Comparison of ENCODE assay signal across 17 cellular contexts in genomic region chr2:113341191-113341590, GRCh38.
A peak's percentile ranks its signal among the peaks of the same experiment; 100 is the strongest.
DNase-seq lines count a peak whose midpoint lies in the region; ATAC-seq and TF ChIP-seq lines count a peak whose summit lies in the region.
"Had no signal": no experiment of that assay in that cellular context is flagged by ENCODE, and none has a peak within 500 bp of the region (broad histone marks: within the 10 kb centered on the region; RNA-seq: fewer than 3 reads in every experiment).

No MANE protein-coding gene starts in this region.

- no peaks in the 10 kb centered on the region for H3K27me3 ChIP-seq in BLaER1 treated with 17β-estradiol and CSF1 and Interleukin-3, amounts not matched to agents 10 nM and 100 nM
- H3K27me3 ChIP-seq in H7 (ENCODE audit: control insufficient read depth, insufficient read depth, low read length): no peaks in the 10 kb centered on the region
- H3K27me3 ChIP-seq in neuronal stem cell (ENCODE audit: control insufficient read depth in 3 of 3, insufficient read depth in 3 of 3, low read depth in 1 of 3, low read length in 3 of 3): no peaks in the 10 kb centered on the region
- H3K27me3 ChIP-seq in suprapubic skin: no peaks in the 10 kb centered on the region

- H3K18ac ChIP-seq in neuronal stem cell (ENCODE audit: low read length): peak overlapping the region; percentile 44

- ATAC-seq in stimulated activated naive CD8-positive, alpha-beta T cell treated with anti-CD3 and anti-CD28 coated beads, Interleukin-15, amount 100 ng/mL, for 72 hours: no peak

- H3K4me3 Mint-ChIP-seq in dendritic cell treated with granulocyte-macrophage colony-stimulating factor and Interleukin-4, amounts not matched to agents 40 ng/mL and 50 ng/mL, for 4 days: no peak overlapping the region
- no peak overlapping the region for H3K4me3 Mint-ChIP-seq in stimulated activated naive CD8-positive, alpha-beta T cell treated with anti-CD3 and anti-CD28 coated beads, Interleukin-15, amount 100 ng/mL, for 72 hours
- H3K4me3 Mint-ChIP-seq: CD14-positive monocyte; CD4-positive, alpha-beta T cell; CD8-positive, alpha-beta memory T cell had no signal

- H3K4me1 Mint-ChIP-seq in dendritic cell treated with granulocyte-macrophage colony-stimulating factor and Interleukin-4, amounts not matched to agents 40 ng/mL and 50 ng/mL, for 4 days (ENCODE audit: low read depth): peaks cover 15% of the 10 kb centered on the region
- H3K4me1 Mint-ChIP-seq in stimulated activated naive CD8-positive, alpha-beta T cell treated with anti-CD3 and anti-CD28 coated beads, Interleukin-15, amount 100 ng/mL, for 72 hours: peaks cover 13% of the 10 kb centered on the region

- H2AFZ ChIP-seq in neuronal stem cell (ENCODE audit: low read length): peak overlapping the region; percentile 48

- no peak overlapping the region for H3K4ac ChIP-seq in neuronal stem cell (ENCODE audit: low read length)

- H3K9ac ChIP-seq in BLaER1 treated with 17β-estradiol and CSF1 and Interleukin-3, amounts not matched to agents 10 nM and 100 nM: no peak overlapping the region
- no peak overlapping the region for H3K9ac ChIP-seq in neuronal stem cell (ENCODE audit: low read depth, low read length, poor library complexity)

- TF ChIP-seq EP300 in suprapubic skin (IDR thresholded peaks at IDR 0.05): no peak

- WGBS in neuronal stem cell (ENCODE audit: extremely low coverage in 2 of 2, insufficient read length in 2 of 2, insufficient replicate concordance in 1 of 2), 2 donors: no CpG with 5 or more reads among the region's 4 CpGs
- 66% methylated on average over 3 of the region's 4 CpGs for WGBS in suprapubic skin

- H2BK15ac ChIP-seq in neuronal stem cell (ENCODE audit: low read length): no peak overlapping the region

- TF ChIP-seq POLR2A in suprapubic skin (IDR thresholded peaks at IDR 0.05): no peak

- no peak overlapping the region for H3K4me3 ChIP-seq in BLaER1 treated with 17β-estradiol and CSF1 and Interleukin-3, amounts not matched to agents 10 nM and 100 nM
- H3K4me3 ChIP-seq in H7 (ENCODE audit: insufficient read depth, low read depth, low read length) (no peak overlapping the region), neuronal stem cell (ENCODE audit: low read length in 2 of 2) (no peak overlapping the region), suprapubic skin (no peak overlapping the region)

- no peak overlapping the region for H3K23ac ChIP-seq in neuronal stem cell (ENCODE audit: low read depth, low read length, poor library complexity)

- H3K9me3 ChIP-seq in BLaER1 treated with 17β-estradiol and CSF1 and Interleukin-3, amounts not matched to agents 10 nM and 100 nM (replicated peaks in 1 of 11): no peaks in the 10 kb centered on the region
- H3K9me3 ChIP-seq in neuronal stem cell (replicated peaks in 1 of 2; ENCODE audit: control insufficient read depth in 2 of 2, insufficient read depth in 1 of 2, low read depth in 1 of 2, low read length in 2 of 2) (no peaks in the 10 kb centered on the region), suprapubic skin (no peaks in the 10 kb centered on the region)

- no peak overlapping the region for H4K8ac ChIP-seq in neuronal stem cell (ENCODE audit: low read depth, low read length)

- H4K91ac ChIP-seq in neuronal stem cell (ENCODE audit: low read depth, low read length, poor library complexity): no peak overlapping the region

- no peak for TF ChIP-seq CTCF in suprapubic skin (IDR thresholded peaks at IDR 0.05)

- peak overlapping the region; percentile 14 for H3K27ac Mint-ChIP-seq in dendritic cell treated with granulocyte-macrophage colony-stimulating factor and Interleukin-4, amounts not matched to agents 40 ng/mL and 50 ng/mL, for 4 days
- no peak overlapping the region for H3K27ac Mint-ChIP-seq in stimulated activated naive CD8-positive, alpha-beta T cell treated with anti-CD3 and anti-CD28 coated beads, Interleukin-15, amount 100 ng/mL, for 72 hours
- H3K27ac Mint-ChIP-seq: CD4-positive, alpha-beta T cell had no signal

- no peaks in the 10 kb centered on the region for H4K20me1 ChIP-seq in BLaER1 treated with 17β-estradiol and CSF1 and Interleukin-3, amounts not matched to agents 10 nM and 100 nM

- H3K36me3 ChIP-seq in BLaER1 treated with 17β-estradiol and CSF1 and Interleukin-3, amounts not matched to agents 10 nM and 100 nM: no peaks in the 10 kb centered on the region
- no peaks in the 10 kb centered on the region for H3K36me3 ChIP-seq in H7 (replicated peaks; ENCODE audit: control insufficient read depth, insufficient read depth, low read length)
- H3K36me3 ChIP-seq in neuronal stem cell (replicated peaks in 1 of 2; ENCODE audit: control insufficient read depth in 2 of 2, insufficient read depth in 2 of 2, low read length in 2 of 2): no peaks in the 10 kb centered on the region
- no peaks in the 10 kb centered on the region for H3K36me3 ChIP-seq in suprapubic skin

- H3K9me3 Mint-ChIP-seq in dendritic cell treated with granulocyte-macrophage colony-stimulating factor and Interleukin-4, amounts not matched to agents 40 ng/mL and 50 ng/mL, for 4 days: no peaks in the 10 kb centered on the region
- no peaks in the 10 kb centered on the region for H3K9me3 Mint-ChIP-seq in stimulated activated naive CD8-positive, alpha-beta T cell treated with anti-CD3 and anti-CD28 coated beads, Interleukin-15, amount 100 ng/mL, for 72 hours
- H3K9me3 Mint-ChIP-seq: CD4-positive, alpha-beta T cell; CD8-positive, alpha-beta memory T cell had no signal

- H3K27ac ChIP-seq in BLaER1 treated with 17β-estradiol and CSF1 and Interleukin-3, amounts not matched to agents 10 nM and 100 nM: no peak overlapping the region
- H3K27ac ChIP-seq in neuronal stem cell (replicated peaks; ENCODE audit: low read length) (no peak overlapping the region), suprapubic skin (no peak overlapping the region)

- H3K36me3 Mint-ChIP-seq in dendritic cell treated with granulocyte-macrophage colony-stimulating factor and Interleukin-4, amounts not matched to agents 40 ng/mL and 50 ng/mL, for 4 days (ENCODE audit: low read depth): no peaks in the 10 kb centered on the region
- H3K36me3 Mint-ChIP-seq: CD14-positive monocyte; CD8-positive, alpha-beta memory T cell had no signal

- H3K4me1 ChIP-seq in BLaER1 treated with 17β-estradiol and CSF1 and Interleukin-3, amounts not matched to agents 10 nM and 100 nM: peaks cover 10 to 20% (median 14%) of the 10 kb centered on the region in 10 experiments; a peak in 18 of 20 replicates
- H3K4me1 ChIP-seq in neuronal stem cell (ENCODE audit: control insufficient read depth in 2 of 2, insufficient read depth in 1 of 2, low read depth in 1 of 2, low read length in 2 of 2) (peaks cover 7% of the 10 kb centered on the region in 2 donors), suprapubic skin (peaks cover 4% of the 10 kb centered on the region)

- intact Hi-C loops in dendritic cell treated with granulocyte-macrophage colony-stimulating factor and Interleukin-4, amounts not matched to agents 40 ng/mL and 50 ng/mL, for 4 days (cut with micrococcal nuclease): no loop called here
- intact Hi-C loops in posterior cingulate gyrus (cut with DNase I): no loop called here

- peaks cover 26% of the 10 kb centered on the region for H3K27me3 Mint-ChIP-seq in dendritic cell treated with granulocyte-macrophage colony-stimulating factor and Interleukin-4, amounts not matched to agents 40 ng/mL and 50 ng/mL, for 4 days
- H3K27me3 Mint-ChIP-seq in stimulated activated naive CD8-positive, alpha-beta T cell treated with anti-CD3 and anti-CD28 coated beads, Interleukin-15, amount 100 ng/mL, for 72 hours: peaks cover 10% of the 10 kb centered on the region

- peak; percentile 17 for DNase-seq in H7
- no peak for DNase-seq in neuronal stem cell (ENCODE audit: low spot score)
- no peak for DNase-seq in suprapubic skin (ENCODE audit: low spot score in 2 of 2)
- DNase-seq in posterior cingulate gyrus: no peak
- no peak for DNase-seq in DMS153 (lab: John Stamatoyannopoulos, UW)
- DNase-seq in stimulated activated naive CD8-positive, alpha-beta T cell treated with anti-CD3 and anti-CD28 coated beads, Interleukin-15, amount 100 ng/mL, for 72 hours: no peak
- DNase-seq: CD4-positive, alpha-beta T cell; CD8-positive, alpha-beta memory T cell; DMS 273 treated with DMSO at 0.1 percent for 48 hours; DMS53; DMS79 treated with DMSO at 0.1 percent for 48 hours; GF-D8; GOT3; HCEC 1CT had no signal

- H3K4me2 ChIP-seq in BLaER1 treated with 17β-estradiol and CSF1 and Interleukin-3, amounts not matched to agents 10 nM and 100 nM: peak overlapping the region in 6 of 11 experiments; percentile 24 to 54 (median 34); a peak in 11 of 22 replicates
- no peak overlapping the region for H3K4me2 ChIP-seq in neuronal stem cell (ENCODE audit: insufficient read depth, low read length, poor library complexity, severe bottlenecking)

- H3K14ac ChIP-seq in neuronal stem cell (ENCODE audit: low read length): peak overlapping the region; percentile 90

- peak overlapping the region; percentile 93 for H2BK12ac ChIP-seq in neuronal stem cell (ENCODE audit: low read length)

- no peak overlapping the region for H2BK5ac ChIP-seq in neuronal stem cell (ENCODE audit: low read length)

- no peak overlapping the region for H2AK5ac ChIP-seq in neuronal stem cell (ENCODE audit: low read depth, low read length)

- H3K79me1 ChIP-seq in neuronal stem cell (ENCODE audit: low read depth, low read length): no peaks in the 10 kb centered on the region

- no peak overlapping the region for H2BK120ac ChIP-seq in neuronal stem cell (ENCODE audit: low read depth, low read length)
